24 cellular contexts compared by ENCODE assay signal in the genomic region with DNA sequence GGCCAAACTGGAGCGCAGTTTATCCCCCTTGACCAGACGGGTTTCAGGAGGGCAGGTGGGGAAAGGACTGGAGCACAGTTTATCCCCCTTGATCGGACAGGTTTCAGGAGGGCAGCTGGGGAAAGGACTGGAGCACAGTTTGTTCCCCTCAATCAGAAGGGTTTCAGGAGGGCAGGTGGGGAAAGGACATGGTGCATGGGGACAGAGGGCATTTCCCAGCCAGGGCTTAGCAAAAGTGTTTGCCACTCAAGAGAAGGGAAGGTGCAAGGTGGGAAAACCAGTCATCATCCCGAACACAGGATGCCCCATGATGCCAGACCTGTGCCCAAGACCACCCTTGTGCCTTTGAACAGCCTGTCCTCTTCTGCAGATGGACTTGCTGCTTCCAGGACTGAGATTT.
"Had no signal": no experiment of that assay in that cellular context is flagged by ENCODE, and none has a peak within 500 bp of the region (broad histone marks: within the 10 kb centered on the region; RNA-seq: fewer than 3 reads in every experiment).

No MANE protein-coding gene starts in this region.

- H3K36me3 ChIP-seq: neural progenitor cell, neutrophil, right lobe of liver, stomach, thyroid gland, transverse colon, upper lobe of left lung had no signal

- H3K4me2 ChIP-seq: hepatocyte, neural progenitor cell had no signal

- ATAC-seq: left lobe of liver; natural killer cell; right lobe of liver; stimulated activated naive B cell treated with anti-CD40 and anti-IgM and Interleukin-4, amounts not matched to agents 10 μg/mL and 1 μg/mL and 100 μg/mL, for 72 hours; stimulated activated naive CD8-positive, alpha-beta T cell treated with anti-CD3 and anti-CD28 coated beads, Interleukin-15, Interleukin-2, amounts not matched to agents 100 U/mL and 50 U/mL, for 24 hours had no signal

- H3K79me2 ChIP-seq: hepatocyte had no signal

- H3K4me3 ChIP-seq: hepatocyte, lung, neural progenitor cell, right lobe of liver, skin epidermis, stomach, testis, thyroid gland, transverse colon, upper lobe of left lung had no signal

- H3K4me1 ChIP-seq: neural progenitor cell, right lobe of liver had no signal

- DNase-seq: mesendoderm; naive B cell; natural killer cell; occipital lobe; retina; right lobe of liver; stimulated activated CD4-positive, alpha-beta T cell treated with anti-CD3 and anti-CD28 coated beads, Interleukin-12 subunit alpha, Interleukin-12 subunit beta, amount 100 ng/mL, for 4 hours; stimulated activated CD4-positive, alpha-beta T cell treated with anti-CD3 and anti-CD28 coated beads, Interleukin-15, amount 100 ng/mL, for 24 hours; stimulated activated CD4-positive, alpha-beta T cell treated with anti-CD3 and anti-CD28 coated beads, Interleukin-2, amount 100 ng/mL, for 24 hours; stimulated activated CD4-positive, alpha-beta T cell treated with anti-CD3 and anti-CD28 coated beads, Interleukin-4, amount 100 ng/mL, for 1 hour; stimulated activated naive B cell treated with anti-CD40 and anti-IgM and Interleukin-4, amounts not matched to agents 10 μg/mL and 1 μg/mL and 100 μg/mL, for 72 hours; stimulated activated naive CD8-positive, alpha-beta T cell treated with anti-CD3 and anti-CD28 coated beads, Interleukin-15, Interleukin-2, amounts not matched to agents 100 U/mL and 50 U/mL, for 24 hours; stomach; testis; thyroid gland; transverse colon; upper lobe of left lung had no signal

- H3K9ac ChIP-seq: neural progenitor cell, parathyroid adenoma had no signal

- H2AFZ ChIP-seq: hepatocyte, parathyroid adenoma had no signal

- H3K27me3 ChIP-seq: hepatocyte, right lobe of liver, testis, thyroid gland, transverse colon, upper lobe of left lung had no signal

- H3K27ac ChIP-seq: hepatocyte, neural progenitor cell, neutrophil, parathyroid adenoma, right lobe of liver, skin epidermis, stomach, testis, thyroid gland, transverse colon, upper lobe of left lung had no signal

- H3K9me3 ChIP-seq: neutrophil, right lobe of liver, stomach, testis, thyroid gland, transverse colon, upper lobe of left lung had no signal
